In genomic region chr5:35617435-35618296, GRCh38 we compare ENCODE assay signal across 8 cellular contexts. TPM values are rescaled to one million over a fixed set of nuclear protein-coding genes. Genes with fewer than 3 reads are reported as not detected.
DNase-seq lines count a peak whose midpoint lies in the region; ATAC-seq and TF ChIP-seq lines count a peak whose summit lies in the region.

TSS of gene SPEF2 (plus strand) at chr5:35617863. CDS start at chr5:35617998, 135 bp downstream.

- ATAC-seq in GM19328 (IDR thresholded peaks at IDR 0.05; ENCODE audit: unreplicated experiment): peak; percentile 92
- ATAC-seq in stimulated activated naive CD8-positive, alpha-beta T cell treated with anti-CD3 and anti-CD28 coated beads, Interleukin-15, amount 100 ng/mL, for 72 hours: peak; percentile 94

- peaks cover 3% of the 10 kb centered on the region for H3K27me3 Mint-ChIP-seq in neural crest cell (ENCODE audit: low read depth)
- H3K27me3 Mint-ChIP-seq in stimulated activated naive CD8-positive, alpha-beta T cell treated with anti-CD3 and anti-CD28 coated beads, Interleukin-15, amount 100 ng/mL, for 72 hours: no peaks in the 10 kb centered on the region

- H3K27ac Mint-ChIP-seq in neural crest cell (ENCODE audit: unreplicated experiment): peak within 1 kb of the TSS; percentile 90
- peak within 1 kb of the TSS; percentile 91 to 98 for H3K27ac Mint-ChIP-seq in stimulated activated naive CD8-positive, alpha-beta T cell treated with anti-CD3 and anti-CD28 coated beads, Interleukin-15, amount 100 ng/mL, for 72 hours

- H3K4me1 Mint-ChIP-seq in neural crest cell: peaks cover 19% of the 10 kb centered on the region
- peaks cover 38% of the 10 kb centered on the region for H3K4me1 Mint-ChIP-seq in stimulated activated naive CD8-positive, alpha-beta T cell treated with anti-CD3 and anti-CD28 coated beads, Interleukin-15, amount 100 ng/mL, for 72 hours

- peaks cover 16% of the 10 kb centered on the region for H3K9me3 Mint-ChIP-seq in neural crest cell
- H3K9me3 Mint-ChIP-seq in stimulated activated naive CD8-positive, alpha-beta T cell treated with anti-CD3 and anti-CD28 coated beads, Interleukin-15, amount 100 ng/mL, for 72 hours: peaks cover 25 to 26% of the 10 kb centered on the region in 2 donors

- H3K36me3 Mint-ChIP-seq in neural crest cell (ENCODE audit: low read depth): peaks cover 3% of the 10 kb centered on the region

- H3K4me3 Mint-ChIP-seq in neural crest cell: peak within 1 kb of the TSS; percentile 97
- peak within 1 kb of the TSS; percentile 90 to 96 for H3K4me3 Mint-ChIP-seq in stimulated activated naive CD8-positive, alpha-beta T cell treated with anti-CD3 and anti-CD28 coated beads, Interleukin-15, amount 100 ng/mL, for 72 hours

- peak; percentile 90 to 93 for DNase-seq in AML-193 (lab: John Stamatoyannopoulos, UW)
- peak; percentile 93 for DNase-seq in HT1080 (ENCODE audit: low read depth)
- peak; percentile 96 to 97 for DNase-seq in SHP77 (lab: John Stamatoyannopoulos, UW)
- peak; percentile 72 for DNase-seq in activated gamma-delta T cell treated with Interleukin-2 at 50 U/mL for 16 hours
- DNase-seq in foreskin melanocyte: peak; percentile 74
- DNase-seq in neural crest cell (ENCODE audit: low read depth, low spot score): peak; percentile 82
- peak; percentile 82 to 89 for DNase-seq in stimulated activated naive CD8-positive, alpha-beta T cell treated with anti-CD3 and anti-CD28 coated beads, Interleukin-15, amount 100 ng/mL, for 72 hours

- TF ChIP-seq CTCF in neural crest cell (conservative IDR thresholded peaks at IDR 0.05): peak; percentile 94

RNA-seq across cellular contexts. Expression of gene SPEF2, which starts in this region (rescaled TPM):
- 0.80 and 1.1 TPM in 2 replicates for total RNA-seq in HT1080 (2014; rRNA removed; shearing (Covaris generic))
- 1.1 and 2.1 TPM in 2 replicates for polyA plus RNA-seq in HT1080 (2015; cell fraction: cytosol; rRNA removed)
- polyA plus RNA-seq in HT1080 (2015; cell fraction: nucleus; rRNA removed): 10.9 and 13.7 TPM in 2 replicates
- 6.9 and 7.5 TPM in 2 replicates for total RNA-seq in neural crest cell

Comparison
In these comparisons a context has a peak if more than half of its experiments do, and no peak if none do; other contexts are left out.
1. Peak in every context shown above with its lines: DNase-seq and ATAC-seq.